Comparison of ENCODE assay signal across 10 cellular contexts in genomic region chr1:225466848-225467192, GRCh38. TPM values are rescaled to one million over a fixed set of nuclear protein-coding genes. Genes with fewer than 3 reads are reported as not detected.
DNase-seq lines count a peak whose midpoint lies in the region; ATAC-seq and TF ChIP-seq lines count a peak whose summit lies in the region.
"Had no signal": no experiment of that assay in that cellular context is flagged by ENCODE, and none has a peak within 500 bp of the region (broad histone marks: within the 10 kb centered on the region; RNA-seq: fewer than 3 reads in every experiment).

No MANE protein-coding gene starts in this region.

- CTCF ChIA-PET in activated CD8-positive, alpha-beta memory T cell treated with anti-CD3 and anti-CD28 coated beads, Interleukin-2, amount 10 ng/mL, durations not matched to agents 7 days and 5 days (lab: Charles Lee), result interaction anchor here (0.8 to 3.3 kb wide), 11 partner anchors 9 to 659 kb away, joined by 3 to 29 read pairs (median 6); partner anchors contain the start of genes LBR and SRP9
- CTCF ChIA-PET in OCI-LY7 (lab: Charles Lee; ENCODE audit: unreplicated experiment), result interaction anchor here (2.1 kb wide), 1 partner anchor 26 kb away, joined by 8 read pairs; no protein-coding TSS in a partner anchor

- H3K4me1 ChIP-seq in OCI-LY7 (ENCODE audit: insufficient read depth, low read length, poor library complexity, severe bottlenecking) (peaks cover 47% of the 10 kb centered on the region), fibroblast of lung (ENCODE audit: control insufficient read depth, extremely low read depth, insufficient read depth, low read length) (peaks cover 7% of the 10 kb centered on the region), stomach (peaks cover 0 to 36% (median 10%) of the 10 kb centered on the region in 4 donors)

- peak overlapping the region; percentile 98 for H3K4me2 ChIP-seq in OCI-LY7 (ENCODE audit: low read length)
- no peak overlapping the region for H3K4me2 ChIP-seq in fibroblast of lung (ENCODE audit: extremely low read depth, insufficient read depth, low read length)

- no peak for TF ChIP-seq EP300 in stomach (IDR thresholded peaks at IDR 0.05)

- H3K27ac ChIP-seq in OCI-LY7 (ENCODE audit: low read depth, low read length, poor library complexity, severe bottlenecking) (peak overlapping the region; percentile 95), fibroblast of lung (ENCODE audit: insufficient read depth, low read length) (no peak overlapping the region), stomach (peak overlapping the region in 4 of 5 donors; percentile 71 to 87 (median 78)), substantia nigra (ENCODE audit: low read depth, low read length, poor library complexity, severe bottlenecking) (no peak overlapping the region)
- H3K27ac ChIP-seq: VCaP had no signal

- ATAC-seq in activated CD8-positive, alpha-beta memory T cell treated with anti-CD3 and anti-CD28 coated beads, Interleukin-2, amount 10 ng/mL, durations not matched to agents 7 days and 5 days, result no peak
- no peak for ATAC-seq in HG02973 (IDR thresholded peaks at IDR 0.05; ENCODE audit: unreplicated experiment)

- no peak overlapping the region for H3K9ac ChIP-seq in fibroblast of lung (ENCODE audit: insufficient read depth, low read length)

- H3K9me3 ChIP-seq in OCI-LY7 (ENCODE audit: low read length) (no peaks in the 10 kb centered on the region), fibroblast of lung (ENCODE audit: control insufficient read depth, insufficient read depth, low read depth, low read length) (no peaks in the 10 kb centered on the region), stomach (no peaks in the 10 kb centered on the region)

- no peaks in the 10 kb centered on the region for H3K27me3 Mint-ChIP-seq in activated CD8-positive, alpha-beta memory T cell treated with anti-CD3 and anti-CD28 coated beads, Interleukin-2, amount 10 ng/mL, durations not matched to agents 7 days and 5 days

- H4K20me1 ChIP-seq in OCI-LY7 (ENCODE audit: insufficient read depth, low read length) (no peaks in the 10 kb centered on the region), fibroblast of lung (ENCODE audit: control insufficient read depth, extremely low read depth, insufficient read depth, low read length) (no peaks in the 10 kb centered on the region)

- H3K27ac Mint-ChIP-seq in activated CD8-positive, alpha-beta memory T cell treated with anti-CD3 and anti-CD28 coated beads, Interleukin-2, amount 10 ng/mL, durations not matched to agents 7 days and 5 days, result peak overlapping the region; percentile 99

- H3K9me2 ChIP-seq in OCI-LY7 (ENCODE audit: insufficient read depth, low read length), result no peaks in the 10 kb centered on the region

- WGBS in stomach, 5 donors, result 84 to 93% (median 86%) methylated on average over 4 of the region's 4 CpGs

- H3K4me3 Mint-ChIP-seq in activated CD8-positive, alpha-beta memory T cell treated with anti-CD3 and anti-CD28 coated beads, Interleukin-2, amount 10 ng/mL, durations not matched to agents 7 days and 5 days, result peak overlapping the region; percentile 84

- H3K36me3 Mint-ChIP-seq in activated CD8-positive, alpha-beta memory T cell treated with anti-CD3 and anti-CD28 coated beads, Interleukin-2, amount 10 ng/mL, durations not matched to agents 7 days and 5 days, result no peaks in the 10 kb centered on the region

- H2AFZ ChIP-seq in OCI-LY7 (ENCODE audit: low read length) (peak overlapping the region; percentile 79; the same call in 1 of the 2 replicates), fibroblast of lung (ENCODE audit: low read length) (peak overlapping the region; percentile 72)

- TF ChIP-seq CTCF in OCI-LY7 (conservative IDR thresholded peaks at IDR 0.05; ENCODE audit: low read length) (no peak), fibroblast of lung (conservative IDR thresholded peaks at IDR 0.05 in 1 of 2, IDR thresholded peaks at IDR 0.05 in 1 of 2; ENCODE audit: low read depth in 1 of 2, low read length in 2 of 2) (no peak), stomach (IDR thresholded peaks at IDR 0.05) (no peak)

- H3K4me3 ChIP-seq in OCI-LY7 (ENCODE audit: low read depth, low read length, poor library complexity, severe bottlenecking) (peak overlapping the region; percentile 74), fibroblast of lung (replicated peaks in 1 of 4; ENCODE audit: control extremely low read depth in 1 of 4, insufficient read depth in 1 of 4, low read depth in 3 of 4, low read length in 4 of 4) (no peak overlapping the region), stomach (no peak overlapping the region)

- peaks cover 53% of the 10 kb centered on the region for H3K4me1 Mint-ChIP-seq in activated CD8-positive, alpha-beta memory T cell treated with anti-CD3 and anti-CD28 coated beads, Interleukin-2, amount 10 ng/mL, durations not matched to agents 7 days and 5 days

- H3K36me3 ChIP-seq in OCI-LY7 (ENCODE audit: insufficient read depth, low read length) (no peaks in the 10 kb centered on the region), fibroblast of lung (ENCODE audit: control insufficient read depth, insufficient read depth, low read length) (no peaks in the 10 kb centered on the region), stomach (no peaks in the 10 kb centered on the region)

- TSS peak; percentile 98 for BruUV-seq in OCI-LY7 (replicated peaks; lab: Mats Ljungman, UMichigan)

- H3K79me2 ChIP-seq in OCI-LY7 (ENCODE audit: insufficient read depth, low read depth, low read length) (no peaks in the 10 kb centered on the region), fibroblast of lung (ENCODE audit: control insufficient read depth, insufficient read depth, low read length) (no peaks in the 10 kb centered on the region)

- no peaks in the 10 kb centered on the region for H3K9me3 Mint-ChIP-seq in activated CD8-positive, alpha-beta memory T cell treated with anti-CD3 and anti-CD28 coated beads, Interleukin-2, amount 10 ng/mL, durations not matched to agents 7 days and 5 days (ENCODE audit: low read depth)

- TF ChIP-seq POLR2A in stomach (IDR thresholded peaks at IDR 0.05), result no peak

- DNase-seq in activated CD8-positive, alpha-beta memory T cell treated with anti-CD3 and anti-CD28 coated beads, Interleukin-2, amount 10 ng/mL, durations not matched to agents 7 days and 5 days, result no peak
- DNase-seq in activated CD8-positive, alpha-beta memory T cell treated with anti-CD3 and anti-CD28 coated beads, Interleukin-2, amount 50 U/mL, for 4 hours, result no peak
- DNase-seq in OCI-LY7 (ENCODE audit: low spot score) (no peak), fibroblast of lung (ENCODE audit: low read depth in 2 of 2) (no peak), stomach (no peak), substantia nigra (lab: John Stamatoyannopoulos, UW) (no peak)
- DNase-seq in activated CD4-positive, CD25-positive, alpha-beta regulatory T cell treated with anti-CD3 and anti-CD28 coated beads, Interleukin-2, amount 50 U/mL, for 72 hours, result no peak
- DNase-seq: NCI-H2171 treated with DMSO at 0.1 percent for 48 hours had no signal

- POLR2A ChIA-PET in OCI-LY7 (lab: Charles Lee), result interaction anchor here (0.6 to 4.4 kb wide), 7 partner anchors 13 to 662 kb away, joined by 3 to 51 read pairs (median 4); partner anchors contain the start of gene LBR

- intact Hi-C loops in OCI-LY7 (cut with micrococcal nuclease; ENCODE audit: unreplicated experiment) (loop anchor here (1.0 to 5.0 kb wide), 4 partner anchors 22 to 595 kb away; partner anchors contain the start of genes H3-3A and LBR), stomach (cut with DNase I; ENCODE audit: low total_unique reads) (no loop called here)

- H3K27me3 ChIP-seq in fibroblast of lung (ENCODE audit: control insufficient read depth, insufficient read depth, low read length), result no peaks in the 10 kb centered on the region
- H3K27me3 ChIP-seq in stomach, result no peaks in the 10 kb centered on the region

RNA-seq across cellular contexts. Expression of gene LBR, which starts 39.0 kb away (rescaled TPM):
- 100 to 1,000 TPM; 213 to 226 TPM for total RNA-seq in activated CD8-positive, alpha-beta memory T cell treated with anti-CD3 and anti-CD28 coated beads, Interleukin-2, amount 10 ng/mL, durations not matched to agents 7 days and 5 days
- total RNA-seq in OCI-LY7 (2014; rRNA removed; shearing (Covaris generic)), result 110 and 117 TPM in 2 replicates
- 288 and 297 TPM in 2 replicates for total RNA-seq in OCI-LY7 (2022)
- 33.9 and 39.5 TPM in 2 replicates for total RNA-seq in fibroblast of lung
- 34.1 and 39.0 TPM in 2 replicates for polyA plus RNA-seq in fibroblast of lung
- 19.5 and 23.9 TPM in 2 replicates for polyA plus RNA-seq in fibroblast of lung (2012)
- 30.4 and 41.9 TPM in 2 replicates for polyA minus RNA-seq in fibroblast of lung (ENCODE audit: low replicate concordance)
- total RNA-seq in stomach, result 100 to 1,000 TPM in 2 of 5 donors, 10 to 100 TPM in 3; 47.8 to 159 (median 83.4) TPM
- polyA plus RNA-seq in stomach, result 10 to 100 TPM in 1 of 3 donors, 1 to 10 TPM in 2; 6.9 to 25.5 (median 6.9) TPM

Comparison
In these comparisons a context has a peak if more than half of its experiments do, and no peak if none do; other contexts are left out.
1. H3K27ac ChIP-seq: peak in OCI-LY7 (single experiment) and stomach (4 of 5); none in fibroblast of lung (single experiment) and substantia nigra (single experiment).